21 cellular contexts compared by ENCODE assay signal in the genomic region with DNA sequence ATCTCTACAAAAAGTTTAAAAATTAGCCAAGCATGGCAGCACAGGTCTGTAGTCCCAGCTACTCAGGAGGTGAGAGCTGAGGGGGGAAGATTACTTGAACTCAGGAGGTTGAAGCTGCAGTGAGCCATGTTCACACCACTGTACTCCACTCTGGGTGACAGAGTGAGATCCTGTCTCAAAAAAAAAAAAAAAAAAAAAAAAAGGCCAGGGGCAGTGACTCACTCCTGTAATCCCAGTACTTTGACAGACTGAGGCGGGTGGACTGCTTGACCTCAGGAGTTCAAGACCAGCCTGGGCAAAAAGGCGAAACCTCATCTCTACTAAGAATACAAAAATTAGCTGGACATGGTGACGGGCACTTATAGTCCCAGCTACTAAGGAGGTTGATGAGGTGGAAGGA. TPM values are rescaled to one million over a fixed set of nuclear protein-coding genes. Genes with fewer than 3 reads are reported as not detected.
DNase-seq lines count a peak whose midpoint lies in the region; ATAC-seq and TF ChIP-seq lines count a peak whose summit lies in the region.
"Had no signal": no experiment of that assay in that cellular context is flagged by ENCODE, and none has a peak within 500 bp of the region (broad histone marks: within the 10 kb centered on the region; RNA-seq: fewer than 3 reads in every experiment).

No MANE protein-coding gene starts in this region.

- H3K27me3 ChIP-seq in IMR-90 (ENCODE audit: control insufficient read depth, insufficient read depth, low read length) (no peaks in the 10 kb centered on the region), ascending aorta (no peaks in the 10 kb centered on the region)
- H3K27me3 ChIP-seq: colonic mucosa, heart right ventricle had no signal

- no peak overlapping the region for H2AFZ ChIP-seq in IMR-90 (replicated peaks; ENCODE audit: low read length, poor library complexity)

- peak in 1 of 2 donors; percentile 25 for ATAC-seq in activated T-cell treated with anti-CD3 and anti-CD28 coated beads, Interleukin-2, amount 50 U/mL, for 72 hours (replicated peaks in 1 of 2)
- no peak for ATAC-seq in IMR-90 (ENCODE audit: low read depth)
- ATAC-seq: stimulated activated memory B cell treated with anti-CD40 and anti-IgM and Interleukin-4, amounts not matched to agents 10 μg/mL and 1 μg/mL and 100 μg/mL, for 72 hours had no signal

- H3K9me3 Mint-ChIP-seq in activated T-cell treated with anti-CD3 and anti-CD28 coated beads, Interleukin-2, amount 50 U/mL, for 72 hours = no peaks in the 10 kb centered on the region
- H3K9me3 Mint-ChIP-seq in nephron progenitor cell = no peaks in the 10 kb centered on the region
- H3K9me3 Mint-ChIP-seq: CD8-positive, alpha-beta memory T cell; stimulated activated memory B cell treated with anti-CD40 and anti-IgM and Interleukin-4, amounts not matched to agents 10 μg/mL and 1 μg/mL and 100 μg/mL, for 72 hours had no signal

- H3K4me2 ChIP-seq in IMR-90 (ENCODE audit: low read depth, low read length) = no peak overlapping the region
- H3K4me2 ChIP-seq: KMS-11 had no signal

- H3K36me3 Mint-ChIP-seq in activated T-cell treated with anti-CD3 and anti-CD28 coated beads, Interleukin-2, amount 50 U/mL, for 72 hours (ENCODE audit: insufficient read depth in 2 of 2) = peaks cover 5 to 35% of the 10 kb centered on the region in 2 donors
- H3K36me3 Mint-ChIP-seq in nephron progenitor cell (ENCODE audit: low read depth) = peaks cover 69% of the 10 kb centered on the region

- no peak overlapping the region for H4K91ac ChIP-seq in IMR-90 (ENCODE audit: insufficient read depth, low read depth, low read length)

- H3K79me1 ChIP-seq in IMR-90 (ENCODE audit: low read depth in 1 of 2, low read length in 2 of 2) = peaks cover 33 to 53% of the 10 kb centered on the region in 2 experiments

- WGBS in IMR-90 (ENCODE audit: extremely low coverage in 2 of 2, insufficient read length in 1 of 2), 2 experiments = no CpG with 5 or more reads among the region's 3 CpGs

- no peak overlapping the region for H2BK5ac ChIP-seq in IMR-90 (ENCODE audit: low read depth, low read length, poor library complexity, severe bottlenecking)

- intact Hi-C loops in IMR-90 (cut with micrococcal nuclease) = no loop called here
- intact Hi-C loops in ascending aorta (cut with DNase I) = no loop called here

- TF ChIP-seq POLR2A in IMR-90 (IDR thresholded peaks at IDR 0.05; ENCODE audit: low read depth, low read length) = no peak

- dilution Hi-C loops in IMR-90 (cut with HindIII; ENCODE audit: low sequenced_read_pairs, unreplicated experiment) = no loop called here

- H4K20me1 ChIP-seq in IMR-90 (ENCODE audit: insufficient read depth, low read length) = peaks cover 12% of the 10 kb centered on the region

- in situ Hi-C loops in IMR-90 (cut with MboI; ENCODE audit: low sequenced_read_pairs) = no loop called here

- CTCF ChIA-PET in IMR-90 (lab: Yijun Ruan, JAX) = interaction anchor here (1.5 kb wide), 1 partner anchor 12 kb away, joined by 5 read pairs; no protein-coding TSS in a partner anchor

- TF ChIP-seq RAD21 in IMR-90 (IDR thresholded peaks at IDR 0.05; ENCODE audit: low read length) = no peak

- no peak overlapping the region for H3K14ac ChIP-seq in IMR-90 (replicated peaks; ENCODE audit: low read depth, low read length)

- no peaks in the 10 kb centered on the region for H3K27me3 Mint-ChIP-seq in activated T-cell treated with anti-CD3 and anti-CD28 coated beads, Interleukin-2, amount 50 U/mL, for 72 hours (ENCODE audit: low read depth)
- H3K27me3 Mint-ChIP-seq in nephron progenitor cell (ENCODE audit: low read depth, poor library complexity) = no peaks in the 10 kb centered on the region
- H3K27me3 Mint-ChIP-seq: stimulated activated memory B cell treated with anti-CD40 and anti-IgM and Interleukin-4, amounts not matched to agents 10 μg/mL and 1 μg/mL and 100 μg/mL, for 72 hours had no signal

- H4K8ac ChIP-seq in IMR-90 (ENCODE audit: low read depth in 2 of 2, low read length in 2 of 2) = no peak overlapping the region; a peak in 1 of 4 replicates

- no peak overlapping the region for H3K18ac ChIP-seq in IMR-90 (ENCODE audit: low read depth, low read length)

- no peak overlapping the region for H3K4me3 Mint-ChIP-seq in activated T-cell treated with anti-CD3 and anti-CD28 coated beads, Interleukin-2, amount 50 U/mL, for 72 hours
- no peak overlapping the region for H3K4me3 Mint-ChIP-seq in nephron progenitor cell
- H3K4me3 Mint-ChIP-seq: CD8-positive, alpha-beta memory T cell; stimulated activated memory B cell treated with anti-CD40 and anti-IgM and Interleukin-4, amounts not matched to agents 10 μg/mL and 1 μg/mL and 100 μg/mL, for 72 hours had no signal

- peak overlapping the region; percentile 40 for H3K27ac Mint-ChIP-seq in activated T-cell treated with anti-CD3 and anti-CD28 coated beads, Interleukin-2, amount 50 U/mL, for 72 hours
- peak overlapping the region; percentile 33 for H3K27ac Mint-ChIP-seq in nephron progenitor cell
- H3K27ac Mint-ChIP-seq: stimulated activated memory B cell treated with anti-CD40 and anti-IgM and Interleukin-4, amounts not matched to agents 10 μg/mL and 1 μg/mL and 100 μg/mL, for 72 hours had no signal

- no peak for TF ChIP-seq CTCF in IMR-90 (conservative IDR thresholded peaks at IDR 0.05; ENCODE audit: low read depth, low read length)
- no peak for TF ChIP-seq CTCF in nephron progenitor cell (IDR thresholded peaks at IDR 0.05)
- no peak for TF ChIP-seq CTCF in ascending aorta (IDR thresholded peaks at IDR 0.05)

- H3K36me3 ChIP-seq in IMR-90 (ENCODE audit: control insufficient read depth, insufficient read depth, low read length) (peaks cover 29% of the 10 kb centered on the region), ascending aorta (peaks cover 31 to 32% of the 10 kb centered on the region in 2 donors)
- H3K36me3 ChIP-seq: colonic mucosa had no signal

- no peak overlapping the region for H2AK9ac ChIP-seq in IMR-90 (replicated peaks; ENCODE audit: low read depth, low read length, poor library complexity)

- H3K27ac ChIP-seq in IMR-90 (ENCODE audit: insufficient read depth, low read length) (no peak overlapping the region), ascending aorta (no peak overlapping the region)
- H3K27ac ChIP-seq: colonic mucosa, heart right ventricle, KMS-11 had no signal

- H2BK15ac ChIP-seq in IMR-90 (ENCODE audit: low read depth, low read length) = no peak overlapping the region

- no peaks in the 10 kb centered on the region; the same call in 1 of the 2 replicates for H3K9me1 ChIP-seq in IMR-90 (ENCODE audit: insufficient read depth, low read length)

- no peak overlapping the region for H2AK5ac ChIP-seq in IMR-90 (ENCODE audit: low read depth, low read length)

- H2BK120ac ChIP-seq in IMR-90 (ENCODE audit: low read depth, low read length) = no peak overlapping the region

- no peak overlapping the region for H3K4me3 ChIP-seq in IMR-90 (ENCODE audit: insufficient read depth, low read depth, low read length)
- no peak overlapping the region for H3K4me3 ChIP-seq in ascending aorta
- H3K4me3 ChIP-seq: colonic mucosa, heart right ventricle had no signal

- no peak overlapping the region for H3K56ac ChIP-seq in IMR-90 (ENCODE audit: extremely low read depth, insufficient read depth, low read length)

- BruUV-seq in IMR-90 (replicated peaks; lab: Mats Ljungman, UMichigan) = no TSS peak

- H3K4ac ChIP-seq in IMR-90 (ENCODE audit: low read depth, low read length) = no peak overlapping the region

- H3K4me1 Mint-ChIP-seq in activated T-cell treated with anti-CD3 and anti-CD28 coated beads, Interleukin-2, amount 50 U/mL, for 72 hours (ENCODE audit: low read depth) = peaks cover 7% of the 10 kb centered on the region
- H3K4me1 Mint-ChIP-seq in nephron progenitor cell = no peaks in the 10 kb centered on the region

- no peak for DNase-seq in activated T-cell treated with anti-CD3 and anti-CD28 coated beads, Interleukin-2, amount 50 U/mL, for 72 hours
- DNase-seq in activated T-cell treated with anti-CD3 and anti-CD28 coated beads, Interleukin-2, amount 50 U/mL, for 1 hour = no peak
- DNase-seq in IMR-90 (peak; percentile 27), dermis blood vessel endothelial cell (peak; percentile 37), nephron progenitor cell (no peak), ascending aorta (ENCODE audit: low spot score in 2 of 2) (no peak), NCI-H446 treated with DMSO at 0.1 percent for 48 hours (lab: John Stamatoyannopoulos, UW) (no peak), SIG-M5 (lab: John Stamatoyannopoulos, UW) (no peak)
- DNase-seq: ACHN; activated CD4-positive, alpha-beta T cell treated with anti-CD3 and anti-CD28 coated beads, Interleukin-2, amount 50 U/mL, for 1 hour; anterior cingulate cortex; CD8-positive, alpha-beta memory T cell; colonic mucosa; GDM1; heart right ventricle; kidney glomerular epithelial cell; NCI-H146; small intestine; trophoblast cell had no signal

- POLR2A ChIA-PET in IMR-90 (lab: Charles Lee; ENCODE audit: unreplicated experiment) = no interaction called here

- no peak overlapping the region for H4K5ac ChIP-seq in IMR-90 (ENCODE audit: low read depth, low read length)

- H3K23ac ChIP-seq in IMR-90 (ENCODE audit: low read depth, low read length) = no peak overlapping the region

- H3K4me1 ChIP-seq in IMR-90 (ENCODE audit: control insufficient read depth, insufficient read depth, low read length) = peaks cover 2% of the 10 kb centered on the region; the same call in 1 of the 2 replicates
- H3K4me1 ChIP-seq in ascending aorta = no peaks in the 10 kb centered on the region
- H3K4me1 ChIP-seq: colonic mucosa had no signal

- H3K9ac ChIP-seq in IMR-90 (ENCODE audit: low read depth, low read length) = no peak overlapping the region
- H3K9ac ChIP-seq: KMS-11 had no signal

- H2BK20ac ChIP-seq in IMR-90 (ENCODE audit: low read depth, low read length) = no peak overlapping the region

- H3K9me3 ChIP-seq in IMR-90 (ENCODE audit: control insufficient read depth, insufficient read depth, low read length) (no peaks in the 10 kb centered on the region), ascending aorta (no peaks in the 10 kb centered on the region)
- H3K9me3 ChIP-seq: colonic mucosa, heart right ventricle had no signal

TF ChIP-seq in IMR-90, 13 proteins besides CTCF, POLR2A, EP300 and RAD21 (continues in another document):
- TF ChIP-seq MXI1 (IDR thresholded peaks at IDR 0.05; ENCODE audit: borderline replicate concordance, low read depth, low read length) (no peak), CEBPB (IDR thresholded peaks at IDR 0.05; ENCODE audit: low read depth, low read length) (no peak), BHLHE40 (IDR thresholded peaks at IDR 0.05; ENCODE audit: low read depth, low read length) (no peak), NFE2L2 (IDR thresholded peaks at IDR 0.05; ENCODE audit: low read depth, low read length) (no peak)

RNA-seq across cellular contexts. Expression of a gene that starts 37.0 kb away (rescaled TPM):
- total RNA-seq in activated T-cell treated with anti-CD3 and anti-CD28 coated beads, Interleukin-2, amount 50 U/mL, for 72 hours = 100 to 1,000 TPM; 109 to 113 TPM
- 35.6 and 38.4 TPM in 2 replicates for total RNA-seq in IMR-90 (2012; rRNA removed)
- 16.4 and 18.8 TPM in 2 replicates for polyA plus RNA-seq in IMR-90 (2012; rRNA removed)
- polyA plus RNA-seq in IMR-90 (2012; cell fraction: cytosol; rRNA removed) = 4.5 and 6.3 TPM in 2 replicates
- polyA plus RNA-seq in IMR-90 (2012; cell fraction: nucleus; rRNA removed; ENCODE audit: low replicate concordance) = 8.0 and 28.7 TPM in 2 replicates
- total RNA-seq in dermis blood vessel endothelial cell = 48.0 and 81.2 TPM in 2 replicates
- total RNA-seq in ascending aorta = 22.4 TPM

Comparison
In these comparisons a context has a peak if more than half of its experiments do, and no peak if none do; other contexts are left out.
1. DNase-seq: peak in IMR-90 (single experiment) and dermis blood vessel endothelial cell (single experiment); none in activated T-cell treated with anti-CD3 and anti-CD28 coated beads, Interleukin-2, amount 50 U/mL, for 72 hours (0 of 2), activated T-cell treated with anti-CD3 and anti-CD28 coated beads, Interleukin-2, amount 50 U/mL, for 1 hour (single experiment), nephron progenitor cell (single experiment), ascending aorta (0 of 2), NCI-H446 treated with DMSO at 0.1 percent for 48 hours (single experiment) and SIG-M5 (single experiment).